ENCODE assay signal across 30 cellular contexts in genomic region chr17:16068323-16068722, GRCh38.
A peak's percentile ranks its signal among the peaks of the same experiment; 100 is the strongest.
DNase-seq lines count a peak whose midpoint lies in the region; ATAC-seq and TF ChIP-seq lines count a peak whose summit lies in the region.
"Had no signal": no experiment of that assay in that cellular context is flagged by ENCODE, and none has a peak within 500 bp of the region (broad histone marks: within the 10 kb centered on the region; RNA-seq: fewer than 3 reads in every experiment).

No MANE protein-coding gene starts in this region.

- no peak overlapping the region for H3K9ac ChIP-seq in IMR-90 (ENCODE audit: low read depth, low read length)
- H3K9ac ChIP-seq: BLaER1 had no signal

- in situ Hi-C loops in IMR-90 (cut with MboI; ENCODE audit: low sequenced_read_pairs) = no loop called here

- H3K36me3 Mint-ChIP-seq in activated naive CD4-positive, alpha-beta T cell treated with anti-CD3 and anti-CD28 coated beads, Interleukin-2, amount 50 U/mL, for 24 hours = peaks cover 23% of the 10 kb centered on the region

- intact Hi-C loops in IMR-90 (cut with micrococcal nuclease) = no loop called here
- intact Hi-C loops in posterior vena cava (cut with DNase I) = no loop called here

- no peaks in the 10 kb centered on the region for H3K27me3 Mint-ChIP-seq in activated naive CD4-positive, alpha-beta T cell treated with anti-CD3 and anti-CD28 coated beads, Interleukin-2, amount 50 U/mL, for 24 hours
- H3K27me3 Mint-ChIP-seq in stimulated activated naive CD8-positive, alpha-beta T cell treated with anti-CD3 and anti-CD28 coated beads, Interleukin-15, amount 100 ng/mL, for 72 hours = no peaks in the 10 kb centered on the region
- H3K27me3 Mint-ChIP-seq: activated CD4-positive, alpha-beta T cell treated with anti-CD3 and anti-CD28 coated beads, Interleukin-2, amount 10 ng/mL, durations not matched to agents 24 days and 14 days; type B pancreatic cell had no signal

- H3K9me3 ChIP-seq in IMR-90 (ENCODE audit: control insufficient read depth, insufficient read depth, low read length) = no peaks in the 10 kb centered on the region
- H3K9me3 ChIP-seq in hepatocyte (ENCODE audit: low read depth) = no peaks in the 10 kb centered on the region
- H3K9me3 ChIP-seq: BLaER1, breast epithelium, ovary had no signal

- H2BK5ac ChIP-seq in IMR-90 (ENCODE audit: low read depth, low read length, poor library complexity, severe bottlenecking) = no peak overlapping the region

- peaks cover 4% of the 10 kb centered on the region; the same call in 1 of the 2 replicates for H3K4me1 ChIP-seq in IMR-90 (ENCODE audit: control insufficient read depth, insufficient read depth, low read length)
- H3K4me1 ChIP-seq in hepatocyte (ENCODE audit: insufficient read depth) = no peaks in the 10 kb centered on the region
- H3K4me1 ChIP-seq: BLaER1, breast epithelium had no signal

- peaks cover 17% of the 10 kb centered on the region for H3K4me1 Mint-ChIP-seq in activated naive CD4-positive, alpha-beta T cell treated with anti-CD3 and anti-CD28 coated beads, Interleukin-2, amount 50 U/mL, for 24 hours
- H3K4me1 Mint-ChIP-seq in stimulated activated naive CD8-positive, alpha-beta T cell treated with anti-CD3 and anti-CD28 coated beads, Interleukin-15, amount 100 ng/mL, for 72 hours = peaks cover 12% of the 10 kb centered on the region
- H3K4me1 Mint-ChIP-seq: nephron progenitor cell had no signal

- no peak overlapping the region for H3K56ac ChIP-seq in IMR-90 (ENCODE audit: extremely low read depth, insufficient read depth, low read length)

- H3K27ac Mint-ChIP-seq in activated naive CD4-positive, alpha-beta T cell treated with anti-CD3 and anti-CD28 coated beads, Interleukin-2, amount 50 U/mL, for 24 hours = peak overlapping the region; percentile 15
- peak overlapping the region; percentile 15 to 68 for H3K27ac Mint-ChIP-seq in stimulated activated naive CD8-positive, alpha-beta T cell treated with anti-CD3 and anti-CD28 coated beads, Interleukin-15, amount 100 ng/mL, for 72 hours
- H3K27ac Mint-ChIP-seq: activated CD4-positive, alpha-beta T cell treated with anti-CD3 and anti-CD28 coated beads, Interleukin-2, amount 10 ng/mL, durations not matched to agents 24 days and 14 days; type B pancreatic cell had no signal

- H3K36me3 ChIP-seq in IMR-90 (ENCODE audit: control insufficient read depth, insufficient read depth, low read length) (peaks cover 42% of the 10 kb centered on the region), hepatocyte (replicated peaks; ENCODE audit: insufficient read depth, low read depth) (peaks cover 10% of the 10 kb centered on the region)
- H3K36me3 ChIP-seq: ovary had no signal

- no peaks in the 10 kb centered on the region for H3K27me3 ChIP-seq in IMR-90 (ENCODE audit: control insufficient read depth, insufficient read depth, low read length)
- no peaks in the 10 kb centered on the region for H3K27me3 ChIP-seq in hepatocyte
- H3K27me3 ChIP-seq: BLaER1, breast epithelium, ovary had no signal

- H3K9me3 Mint-ChIP-seq in activated naive CD4-positive, alpha-beta T cell treated with anti-CD3 and anti-CD28 coated beads, Interleukin-2, amount 50 U/mL, for 24 hours = no peaks in the 10 kb centered on the region
- no peaks in the 10 kb centered on the region for H3K9me3 Mint-ChIP-seq in stimulated activated naive CD8-positive, alpha-beta T cell treated with anti-CD3 and anti-CD28 coated beads, Interleukin-15, amount 100 ng/mL, for 72 hours
- H3K9me3 Mint-ChIP-seq: activated CD4-positive, alpha-beta T cell treated with anti-CD3 and anti-CD28 coated beads, Interleukin-2, amount 10 ng/mL, durations not matched to agents 24 days and 14 days; nephron progenitor cell; type B pancreatic cell had no signal

- no peak overlapping the region for H3K18ac ChIP-seq in IMR-90 (ENCODE audit: low read depth, low read length)

- dilution Hi-C loops in IMR-90 (cut with HindIII; ENCODE audit: low sequenced_read_pairs, unreplicated experiment) = no loop called here

- H4K5ac ChIP-seq in IMR-90 (ENCODE audit: low read depth, low read length) = no peak overlapping the region

- H3K79me2 ChIP-seq in hepatocyte = peaks cover 4% of the 10 kb centered on the region

- H3K4me3 ChIP-seq in IMR-90 (ENCODE audit: insufficient read depth, low read depth, low read length) = no peak overlapping the region
- H3K4me3 ChIP-seq in hepatocyte = no peak overlapping the region
- H3K4me3 ChIP-seq: BLaER1, breast epithelium, ovary had no signal

- H3K4me2 ChIP-seq in IMR-90 (ENCODE audit: low read depth, low read length) = no peak overlapping the region
- no peak overlapping the region for H3K4me2 ChIP-seq in hepatocyte
- H3K4me2 ChIP-seq: BLaER1 had no signal

- H2AFZ ChIP-seq in IMR-90 (replicated peaks; ENCODE audit: low read length, poor library complexity) (no peak overlapping the region), hepatocyte (no peak overlapping the region)

- no peak for TF ChIP-seq CTCF in IMR-90 (conservative IDR thresholded peaks at IDR 0.05; ENCODE audit: low read depth, low read length)
- TF ChIP-seq CTCF in hepatocyte (IDR thresholded peaks at IDR 0.05; ENCODE audit: poor library complexity) = no peak

- H2BK15ac ChIP-seq in IMR-90 (ENCODE audit: low read depth, low read length) = no peak overlapping the region

- H3K14ac ChIP-seq in IMR-90 (replicated peaks; ENCODE audit: low read depth, low read length) = no peak overlapping the region

- H3K23ac ChIP-seq in IMR-90 (ENCODE audit: low read depth, low read length) = no peak overlapping the region

- H3K79me1 ChIP-seq in IMR-90 (ENCODE audit: low read depth in 1 of 2, low read length in 2 of 2) = peaks cover 15 to 38% of the 10 kb centered on the region in 2 experiments

- no peaks in the 10 kb centered on the region; the same call in 1 of the 2 replicates for H4K20me1 ChIP-seq in IMR-90 (ENCODE audit: insufficient read depth, low read length)
- H4K20me1 ChIP-seq in hepatocyte (ENCODE audit: insufficient read depth, poor library complexity, severe bottlenecking) = no peaks in the 10 kb centered on the region
- H4K20me1 ChIP-seq: BLaER1 had no signal

- no peak overlapping the region for H2BK120ac ChIP-seq in IMR-90 (ENCODE audit: low read depth, low read length)

- POLR2A ChIA-PET in IMR-90 (lab: Charles Lee; ENCODE audit: unreplicated experiment) = no interaction called here

- TF ChIP-seq RAD21 in IMR-90 (IDR thresholded peaks at IDR 0.05; ENCODE audit: low read length) = no peak

- H3K4ac ChIP-seq in IMR-90 (ENCODE audit: low read depth, low read length) = no peak overlapping the region

- no peak overlapping the region for H2AK9ac ChIP-seq in IMR-90 (replicated peaks; ENCODE audit: low read depth, low read length, poor library complexity)

- H3K9me2 ChIP-seq in hepatocyte (replicated peaks; ENCODE audit: insufficient read depth) = no peaks in the 10 kb centered on the region

- H3K9me1 ChIP-seq in IMR-90 (ENCODE audit: insufficient read depth, low read length) = peaks cover 9% of the 10 kb centered on the region; the same call in 1 of the 2 replicates

- TF ChIP-seq POLR2A in IMR-90 (IDR thresholded peaks at IDR 0.05; ENCODE audit: low read depth, low read length) = no peak

- H4K8ac ChIP-seq in IMR-90 (ENCODE audit: low read depth in 2 of 2, low read length in 2 of 2) = no peak overlapping the region

- DNase-seq in activated naive CD4-positive, alpha-beta T cell treated with anti-CD3 and anti-CD28 coated beads, Interleukin-2, amount 50 U/mL, for 16 hours = no peak
- DNase-seq in IMR-90 (peak; percentile 17), amniotic epithelial cell (ENCODE audit: low read depth) (peak; percentile 47), NCI-H2227 treated with DMSO at 0.1 percent for 48 hours (lab: John Stamatoyannopoulos, UW) (no peak), posterior vena cava (ENCODE audit: low spot score) (no peak), hepatocyte (ENCODE audit: low spot score) (no peak)
- DNase-seq in stimulated activated naive CD8-positive, alpha-beta T cell treated with anti-CD3 and anti-CD28 coated beads, Interleukin-15, amount 100 ng/mL, for 72 hours = no peak
- DNase-seq: activated CD4-positive, alpha-beta T cell treated with anti-CD3 and anti-CD28 coated beads, Interleukin-2, amount 10 ng/mL, durations not matched to agents 24 days and 14 days; amygdala; COR-L47; effector CD8-positive, alpha-beta T cell; foreskin melanocyte; GDM1; left cardiac atrium; NCI-H1105; NCI-H187 treated with DMSO at 0.1 percent for 48 hours; NCI-H526 treated with DMSO at 0.1 percent for 48 hours; nephron progenitor cell; ovary; retina; SIG-M5; small intestine; stimulated activated CD4-positive, alpha-beta T cell treated with anti-CD3 and anti-CD28 coated beads, Interleukin-1b, Interleukin-23, amount 100 ng/mL, for 48 hours; stimulated activated CD8-positive, alpha-beta memory T cell treated with anti-CD3 and anti-CD28 coated beads, Interleukin-4, amount 100 ng/mL, for 48 hours; T1000; WERI-Rb-1 had no signal

- no peak overlapping the region for H4K91ac ChIP-seq in IMR-90 (ENCODE audit: insufficient read depth, low read depth, low read length)

- H3K27ac ChIP-seq in IMR-90 (ENCODE audit: insufficient read depth, low read length) = no peak overlapping the region
- H3K27ac ChIP-seq in hepatocyte = no peak overlapping the region
- H3K27ac ChIP-seq: BLaER1, breast epithelium, ovary, WERI-Rb-1 had no signal

- no TSS peak for BruUV-seq in IMR-90 (replicated peaks; lab: Mats Ljungman, UMichigan)

- ATAC-seq in IMR-90 (ENCODE audit: low read depth) = peak; percentile 35; the same call in 1 of the 2 replicates
- peak; percentile 37 for ATAC-seq in stimulated activated naive CD8-positive, alpha-beta T cell treated with anti-CD3 and anti-CD28 coated beads, Interleukin-15, amount 100 ng/mL, for 72 hours
- ATAC-seq: left cardiac atrium had no signal

- no peak overlapping the region for H3K4me3 Mint-ChIP-seq in activated naive CD4-positive, alpha-beta T cell treated with anti-CD3 and anti-CD28 coated beads, Interleukin-2, amount 50 U/mL, for 24 hours
- H3K4me3 Mint-ChIP-seq in stimulated activated naive CD8-positive, alpha-beta T cell treated with anti-CD3 and anti-CD28 coated beads, Interleukin-15, amount 100 ng/mL, for 72 hours = no peak overlapping the region
- H3K4me3 Mint-ChIP-seq: activated CD4-positive, alpha-beta T cell treated with anti-CD3 and anti-CD28 coated beads, Interleukin-2, amount 10 ng/mL, durations not matched to agents 24 days and 14 days; nephron progenitor cell; type B pancreatic cell had no signal

- H2BK20ac ChIP-seq in IMR-90 (ENCODE audit: low read depth, low read length) = no peak overlapping the region

- H2AK5ac ChIP-seq in IMR-90 (ENCODE audit: low read depth, low read length) = no peak overlapping the region

- CTCF ChIA-PET in IMR-90 (lab: Yijun Ruan, JAX) = no interaction called here

TF ChIP-seq in IMR-90, 13 proteins besides CTCF, POLR2A, EP300 and RAD21 (continues in another document):
- TF ChIP-seq RFX5 (IDR thresholded peaks at IDR 0.05; ENCODE audit: low read depth, low read length) (no peak), MXI1 (IDR thresholded peaks at IDR 0.05; ENCODE audit: borderline replicate concordance, low read depth, low read length) (no peak), RCOR1 (IDR thresholded peaks at IDR 0.05; ENCODE audit: insufficient replicate concordance, low read length) (no peak), CEBPB (IDR thresholded peaks at IDR 0.05; ENCODE audit: low read depth, low read length) (peak; percentile 73)

Comparison
In these comparisons a context has a peak if more than half of its experiments do, and no peak if none do; other contexts are left out.
1. DNase-seq: peak in IMR-90 (single experiment) and amniotic epithelial cell (single experiment); none in activated naive CD4-positive, alpha-beta T cell treated with anti-CD3 and anti-CD28 coated beads, Interleukin-2, amount 50 U/mL, for 16 hours (single experiment), stimulated activated naive CD8-positive, alpha-beta T cell treated with anti-CD3 and anti-CD28 coated beads, Interleukin-15, amount 100 ng/mL, for 72 hours (0 of 2), NCI-H2227 treated with DMSO at 0.1 percent for 48 hours (single experiment), posterior vena cava (single experiment) and hepatocyte (single experiment).